Comparison of ENCODE assay signal across 23 cellular contexts in genomic region chr18:78822171-78822570, GRCh38.
"Had no signal": no experiment of that assay in that cellular context is flagged by ENCODE, and none has a peak within 500 bp of the region (broad histone marks: within the 10 kb centered on the region; RNA-seq: fewer than 3 reads in every experiment).

No MANE protein-coding gene starts in this region.

- H2AFZ ChIP-seq: parathyroid adenoma had no signal

- H3K27ac Mint-ChIP-seq: effector memory CD8-positive, alpha-beta T cell; memory B cell; mesothelial cell of epicardium; naive B cell; natural killer cell treated with Interleukin-12 subunit alpha and Interleukin-12 subunit beta and Interleukin-15 and Interleukin-18, amount 100 ng/mL, for 72 hours; progenitor cell of endocrine pancreas; stimulated activated memory B cell treated with anti-CD40 and anti-IgM and Interleukin-4, amounts not matched to agents 10 μg/mL and 1 μg/mL and 100 μg/mL, for 72 hours had no signal

- H3K36me3 ChIP-seq: right atrium auricular region, sigmoid colon, tibial nerve, upper lobe of right lung, uterus had no signal

- H3K36me3 Mint-ChIP-seq: memory B cell; mesothelial cell of epicardium; naive B cell; natural killer cell treated with Interleukin-12 subunit alpha and Interleukin-12 subunit beta and Interleukin-15 and Interleukin-18, amount 100 ng/mL, for 72 hours; stimulated activated memory B cell treated with anti-CD40 and anti-IgM and Interleukin-4, amounts not matched to agents 10 μg/mL and 1 μg/mL and 100 μg/mL, for 72 hours had no signal

- H3K9ac ChIP-seq: parathyroid adenoma had no signal

- H3K4me3 ChIP-seq: lung, mucosa of descending colon, right atrium auricular region, sigmoid colon, testis, tibial nerve, upper lobe of right lung, uterus had no signal

- H3K79me2 ChIP-seq: parathyroid adenoma had no signal

- H3K4me1 Mint-ChIP-seq: mesothelial cell of epicardium; stimulated activated memory B cell treated with anti-CD40 and anti-IgM and Interleukin-4, amounts not matched to agents 10 μg/mL and 1 μg/mL and 100 μg/mL, for 72 hours had no signal

- H3K9me3 Mint-ChIP-seq: effector memory CD8-positive, alpha-beta T cell; memory B cell; mesothelial cell of epicardium; natural killer cell treated with Interleukin-12 subunit alpha and Interleukin-12 subunit beta and Interleukin-15 and Interleukin-18, amount 100 ng/mL, for 72 hours; neural crest cell had no signal

- FAIRE-seq: frontal cortex, kidney had no signal

- H3K4me1 ChIP-seq: parathyroid adenoma, right atrium auricular region, sigmoid colon, testis, tibial nerve, upper lobe of right lung, uterus had no signal

- DNase-seq: cortex of kidney; effector memory CD8-positive, alpha-beta T cell; kidney; mucosa of descending colon; naive B cell; sigmoid colon; stimulated activated CD4-positive, alpha-beta T cell treated with anti-CD3 and anti-CD28 coated beads, Interleukin-4, amount 100 ng/mL, for 4 hours; stimulated activated naive CD8-positive, alpha-beta T cell treated with anti-CD3 and anti-CD28 coated beads, Interleukin-15, Interleukin-2, amounts not matched to agents 100 U/mL and 50 U/mL, for 24 hours; substantia nigra; testis; upper lobe of right lung; uterus had no signal

- H3K27me3 ChIP-seq: right atrium auricular region, testis, uterus had no signal

- H3K27ac ChIP-seq: parathyroid adenoma, right atrium auricular region, sigmoid colon, testis, tibial nerve, upper lobe of right lung, uterus had no signal

- H3K4me3 Mint-ChIP-seq: effector memory CD8-positive, alpha-beta T cell; memory B cell; mesothelial cell of epicardium; naive B cell; natural killer cell treated with Interleukin-12 subunit alpha and Interleukin-12 subunit beta and Interleukin-15 and Interleukin-18, amount 100 ng/mL, for 72 hours; neural crest cell; stimulated activated memory B cell treated with anti-CD40 and anti-IgM and Interleukin-4, amounts not matched to agents 10 μg/mL and 1 μg/mL and 100 μg/mL, for 72 hours had no signal

- H3K27me3 Mint-ChIP-seq: memory B cell; stimulated activated memory B cell treated with anti-CD40 and anti-IgM and Interleukin-4, amounts not matched to agents 10 μg/mL and 1 μg/mL and 100 μg/mL, for 72 hours had no signal

- H3K9me3 ChIP-seq: mucosa of descending colon, right atrium auricular region, sigmoid colon, testis, tibial nerve, upper lobe of right lung, uterus had no signal
